21 cellular contexts compared by ENCODE assay signal in the genomic region with DNA sequence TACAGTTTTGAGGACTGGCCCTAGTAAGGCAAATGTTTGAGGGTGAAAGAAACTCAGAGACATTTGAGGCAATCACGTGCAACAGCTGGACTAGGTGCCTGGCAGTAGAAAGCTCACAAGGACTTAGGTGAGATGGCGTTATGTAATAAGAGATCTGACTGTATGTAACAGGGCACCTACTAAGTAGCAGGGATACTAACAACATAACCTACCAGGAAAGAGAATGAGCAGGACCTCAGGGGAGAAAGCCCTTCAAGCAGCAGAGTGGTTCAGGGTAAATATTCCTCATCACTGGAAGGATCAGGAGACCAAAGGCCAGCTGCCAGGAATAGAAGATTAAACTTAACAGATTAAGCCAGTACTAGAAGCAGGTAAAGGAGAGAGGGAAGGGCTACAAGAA. TPM values are rescaled to one million over a fixed set of nuclear protein-coding genes. Genes with fewer than 3 reads are reported as not detected.
A peak's percentile ranks its signal among the peaks of the same experiment; 100 is the strongest.
DNase-seq lines count a peak whose midpoint lies in the region; ATAC-seq and TF ChIP-seq lines count a peak whose summit lies in the region.
"Had no signal": no experiment of that assay in that cellular context is flagged by ENCODE, and none has a peak within 500 bp of the region (broad histone marks: within the 10 kb centered on the region; RNA-seq: fewer than 3 reads in every experiment).

No MANE protein-coding gene starts in this region.

- H3K4me3 Mint-ChIP-seq in stimulated activated naive CD8-positive, alpha-beta T cell treated with anti-CD3 and anti-CD28 coated beads, Interleukin-15, Interleukin-2, amounts not matched to agents 100 ng/mL and 50 ng/mL, for 24 hours: no peak overlapping the region
- peak overlapping the region in 1 of 3 donors; percentile 20 for H3K4me3 Mint-ChIP-seq in T-cell
- H3K4me3 Mint-ChIP-seq: H9 had no signal

- H3K27ac ChIP-seq in lower lobe of right lung (no peak overlapping the region), OCI-LY7 (ENCODE audit: low read depth, low read length, poor library complexity, severe bottlenecking) (no peak overlapping the region)
- H3K27ac ChIP-seq: SJSA1 had no signal

- peak overlapping the region; percentile 17 for H3K27ac Mint-ChIP-seq in stimulated activated naive CD8-positive, alpha-beta T cell treated with anti-CD3 and anti-CD28 coated beads, Interleukin-15, Interleukin-2, amounts not matched to agents 100 ng/mL and 50 ng/mL, for 24 hours
- H3K27ac Mint-ChIP-seq in T-cell: peak overlapping the region; percentile 61 to 72
- H3K27ac Mint-ChIP-seq: H9, IgD-negative memory B cell had no signal

- peaks cover 18% of the 10 kb centered on the region for H3K79me2 ChIP-seq in OCI-LY7 (ENCODE audit: insufficient read depth, low read depth, low read length)

- H3K9me2 ChIP-seq in OCI-LY7 (ENCODE audit: insufficient read depth, low read length): no peaks in the 10 kb centered on the region

- H3K4me1 Mint-ChIP-seq in stimulated activated naive CD8-positive, alpha-beta T cell treated with anti-CD3 and anti-CD28 coated beads, Interleukin-15, Interleukin-2, amounts not matched to agents 100 ng/mL and 50 ng/mL, for 24 hours (ENCODE audit: low read depth): peaks cover 39% of the 10 kb centered on the region
- H3K4me1 Mint-ChIP-seq in T-cell: peaks cover 59 to 72% (median 72%) of the 10 kb centered on the region in 3 donors
- H3K4me1 Mint-ChIP-seq: H9 had no signal

- POLR2A ChIA-PET in T-cell (lab: Charles Lee) (interaction anchor here (0.5 kb wide), 3 partner anchors 71 to 220 kb away, joined by 3 read pairs; no protein-coding TSS in a partner anchor), OCI-LY7 (lab: Charles Lee) (no interaction called here)

- H3K9me3 ChIP-seq in lower lobe of right lung: peaks cover 7% of the 10 kb centered on the region
- H3K9me3 ChIP-seq in OCI-LY7 (ENCODE audit: low read length): peaks cover 10% of the 10 kb centered on the region; the same call in 1 of the 2 replicates
- H3K9me3 ChIP-seq: SJSA1 had no signal

- peaks cover 5% of the 10 kb centered on the region for H3K9me3 Mint-ChIP-seq in stimulated activated naive CD8-positive, alpha-beta T cell treated with anti-CD3 and anti-CD28 coated beads, Interleukin-15, Interleukin-2, amounts not matched to agents 100 ng/mL and 50 ng/mL, for 24 hours
- H3K9me3 Mint-ChIP-seq in T-cell: peaks cover 2 to 10% (median 3%) of the 10 kb centered on the region in 3 donors
- H3K9me3 Mint-ChIP-seq: IgD-negative memory B cell had no signal

- intact Hi-C loops in lower lobe of right lung (cut with DNase I) (no loop called here), OCI-LY7 (cut with micrococcal nuclease; ENCODE audit: unreplicated experiment) (no loop called here)

- no peak overlapping the region for H3K4me2 ChIP-seq in OCI-LY7 (ENCODE audit: low read length)

- BruUV-seq in OCI-LY7 (replicated peaks; lab: Mats Ljungman, UMichigan): no TSS peak

- TF ChIP-seq CTCF in lower lobe of right lung (IDR thresholded peaks at IDR 0.05) (no peak), OCI-LY7 (conservative IDR thresholded peaks at IDR 0.05; ENCODE audit: low read length) (no peak)

- no peak overlapping the region for H2AFZ ChIP-seq in OCI-LY7 (ENCODE audit: low read length)

- no peak for DNase-seq in stimulated activated naive CD8-positive, alpha-beta T cell treated with anti-CD3 and anti-CD28 coated beads, Interleukin-15, Interleukin-2, amounts not matched to agents 100 U/mL and 50 U/mL, for 24 hours
- no peak for DNase-seq in T-cell
- DNase-seq in lower lobe of right lung: no peak
- no peak for DNase-seq in OCI-LY7 (ENCODE audit: low spot score)
- DNase-seq in GDM1 (lab: John Stamatoyannopoulos, UW): no peak
- DNase-seq: AML-193; CD4-positive, CD25-positive, alpha-beta regulatory T cell; DMS79 treated with DMSO at 0.1 percent for 48 hours; GF-D8; H9; NCI-H1417 treated with DMSO at 0.1 percent for 48 hours; NCI-H2029 treated with DMSO at 0.1 percent for 48 hours; NCI-H526; NK-92 treated with Interleukin-12 subunit alpha and Interleukin-12 subunit beta, amount 100 ng/mL, for 24 hours; PC-3 had no signal

- H3K27me3 ChIP-seq in lower lobe of right lung (ENCODE audit: low read depth): no peaks in the 10 kb centered on the region
- H3K27me3 ChIP-seq: SJSA1 had no signal

- H3K4me3 ChIP-seq in lower lobe of right lung (no peak overlapping the region), OCI-LY7 (ENCODE audit: low read depth, low read length, poor library complexity, severe bottlenecking) (no peak overlapping the region)
- H3K4me3 ChIP-seq: SJSA1 had no signal

- no peaks in the 10 kb centered on the region for H3K4me1 ChIP-seq in lower lobe of right lung
- H3K4me1 ChIP-seq in OCI-LY7 (ENCODE audit: insufficient read depth, low read length, poor library complexity, severe bottlenecking): peaks cover 14% of the 10 kb centered on the region
- H3K4me1 ChIP-seq: SJSA1 had no signal

- H3K27me3 Mint-ChIP-seq in stimulated activated naive CD8-positive, alpha-beta T cell treated with anti-CD3 and anti-CD28 coated beads, Interleukin-15, Interleukin-2, amounts not matched to agents 100 ng/mL and 50 ng/mL, for 24 hours: no peaks in the 10 kb centered on the region
- no peaks in the 10 kb centered on the region for H3K27me3 Mint-ChIP-seq in T-cell
- H3K27me3 Mint-ChIP-seq: CD4-positive, CD25-positive, alpha-beta regulatory T cell; IgD-negative memory B cell had no signal

- CTCF ChIA-PET in T-cell (lab: Charles Lee): interaction anchor here in 1 of 2 donors (0.8 to 1.3 kb wide), 4 partner anchors 25 to 70 kb away, joined by 3 read pairs; no protein-coding TSS in a partner anchor
- CTCF ChIA-PET in OCI-LY7 (lab: Charles Lee; ENCODE audit: unreplicated experiment): no interaction called here

- H4K20me1 ChIP-seq in OCI-LY7 (ENCODE audit: insufficient read depth, low read length): no peaks in the 10 kb centered on the region

- H3K36me3 ChIP-seq in lower lobe of right lung (no peaks in the 10 kb centered on the region), OCI-LY7 (ENCODE audit: insufficient read depth, low read length) (peaks cover 25% of the 10 kb centered on the region)
- H3K36me3 ChIP-seq: SJSA1 had no signal

- ATAC-seq in stimulated activated naive CD8-positive, alpha-beta T cell treated with anti-CD3 and anti-CD28 coated beads, Interleukin-15, Interleukin-2, amounts not matched to agents 100 U/mL and 50 U/mL, for 24 hours: no peak
- ATAC-seq in T-cell (replicated peaks in 1 of 4) (no peak), lower lobe of right lung (peak; percentile 74 to 79), GM18498 (IDR thresholded peaks at IDR 0.05; ENCODE audit: unreplicated experiment) (no peak), GM18519 (IDR thresholded peaks at IDR 0.05; ENCODE audit: low FRiP score, unreplicated experiment) (no peak)
- ATAC-seq: PC-3 had no signal

- peaks cover 49% of the 10 kb centered on the region for H3K36me3 Mint-ChIP-seq in stimulated activated naive CD8-positive, alpha-beta T cell treated with anti-CD3 and anti-CD28 coated beads, Interleukin-15, Interleukin-2, amounts not matched to agents 100 ng/mL and 50 ng/mL, for 24 hours (ENCODE audit: low read depth)
- H3K36me3 Mint-ChIP-seq in T-cell: peaks cover 60% of the 10 kb centered on the region

RNA-seq across cellular contexts. Expression of gene ARHGAP15, which starts 53.4 kb away (rescaled TPM):
- total RNA-seq in T-cell: 100 to 1,000 TPM; 154 to 271 (median 188) TPM
- 18.5 TPM for total RNA-seq in lower lobe of right lung
- 98.4 and 115 TPM in 2 replicates for total RNA-seq in OCI-LY7 (2014; rRNA removed; shearing (Covaris generic))
- total RNA-seq in OCI-LY7 (2022): 72.1 and 84.1 TPM in 2 replicates
- total RNA-seq: H9, HT-29, PC-3, SJSA1 had no signal

Comparison
In these comparisons a context has a peak if more than half of its experiments do, and no peak if none do; other contexts are left out.
1. ATAC-seq: peak in lower lobe of right lung (2 of 2); none in stimulated activated naive CD8-positive, alpha-beta T cell treated with anti-CD3 and anti-CD28 coated beads, Interleukin-15, Interleukin-2, amounts not matched to agents 100 U/mL and 50 U/mL, for 24 hours (single experiment), T-cell (0 of 4), GM18498 (single experiment) and GM18519 (single experiment).